Comparison of ENCODE assay signal across 9 cellular contexts in the genomic region with DNA sequence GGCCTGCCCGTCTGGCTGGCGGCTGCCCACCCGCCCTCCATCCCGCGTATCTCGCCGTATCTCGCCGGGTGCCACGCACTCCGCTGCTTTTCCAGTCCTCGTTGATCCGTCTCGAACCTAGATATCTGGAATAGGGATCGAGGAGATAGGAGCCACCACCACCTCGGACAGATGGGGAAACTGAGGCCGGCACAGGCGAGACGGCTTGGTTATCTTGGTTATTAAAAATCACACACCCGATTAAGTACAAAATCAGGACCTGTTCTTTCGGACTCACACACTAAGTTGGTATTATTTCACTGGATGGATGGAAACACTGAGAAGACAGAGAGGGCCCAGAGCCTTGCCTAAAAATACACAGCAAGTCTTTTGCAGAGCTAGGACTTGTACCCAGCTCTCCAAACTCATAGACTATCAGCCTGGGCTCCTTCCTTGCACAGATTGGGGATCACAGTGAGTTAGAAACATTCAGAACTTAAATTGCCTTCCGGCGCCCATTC. TPM values are rescaled to one million over a fixed set of nuclear protein-coding genes. Genes with fewer than 3 reads are reported as not detected.
DNase-seq lines count a peak whose midpoint lies in the region; ATAC-seq and TF ChIP-seq lines count a peak whose summit lies in the region.
"Had no signal": no experiment of that assay in that cellular context is flagged by ENCODE, and none has a peak within 500 bp of the region (broad histone marks: within the 10 kb centered on the region; RNA-seq: fewer than 3 reads in every experiment).

No MANE protein-coding gene starts in this region.

- POLR2A ChIA-PET in HEK293T (lab: Yijun Ruan, JAX), result interaction anchor here (1.3 to 2.2 kb wide), 7 partner anchors 8 to 127 kb away, joined by 4 to 12 read pairs (median 6); no protein-coding TSS in a partner anchor

- H3K4me3 ChIP-seq in right atrium auricular region, result peak overlapping the region; percentile 78 to 85
- H3K4me3 ChIP-seq in astrocyte of the spinal cord (ENCODE audit: low read depth, low read length), result peak overlapping the region; percentile 78
- H3K4me3 ChIP-seq in lung, result peak overlapping the region; percentile 68
- H3K4me3 ChIP-seq in upper lobe of right lung, result peak overlapping the region; percentile 76

- no peaks in the 10 kb centered on the region for H3K27me3 ChIP-seq in right atrium auricular region
- H3K27me3 ChIP-seq in lung (ENCODE audit: control insufficient read depth, insufficient read depth), result no peaks in the 10 kb centered on the region
- H3K27me3 ChIP-seq in upper lobe of right lung, result no peaks in the 10 kb centered on the region

- whole genome bisulfite sequencing in lung, 2 donors, result 14% methylated on average over 23 of the region's 23 CpGs

- DNase-seq in right atrium auricular region (ENCODE audit: low spot score) (no peak), left ventricle myocardium superior (no peak), astrocyte of the spinal cord (ENCODE audit: low read depth, low spot score) (peak; percentile 9), lung (ENCODE audit: low spot score) (no peak), upper lobe of right lung (no peak), NOMO-1 (lab: John Stamatoyannopoulos, UW; ENCODE audit: unreplicated experiment in 2 of 2) (no peak), HEK293T (ENCODE audit: extremely low spot score) (no peak)

- intact Hi-C loops in left ventricle myocardium superior (cut with micrococcal nuclease) (no loop called here), upper lobe of right lung (cut with DNase I) (loop anchor here (10.0 kb wide), 1 partner anchor 326 kb away; no protein-coding TSS in a partner anchor)

- H3K36me3 ChIP-seq in right atrium auricular region (no peaks in the 10 kb centered on the region), lung (ENCODE audit: control insufficient read depth in 2 of 2, insufficient read depth in 2 of 2, low read length in 2 of 2) (no peaks in the 10 kb centered on the region), upper lobe of right lung (no peaks in the 10 kb centered on the region)

- no peaks in the 10 kb centered on the region for H3K9me3 ChIP-seq in right atrium auricular region
- no peaks in the 10 kb centered on the region for H3K9me3 ChIP-seq in lung (ENCODE audit: control insufficient read depth in 2 of 2, insufficient read depth in 1 of 2, low read length in 1 of 2)
- H3K9me3 ChIP-seq in upper lobe of right lung, result no peaks in the 10 kb centered on the region

- no peak for ATAC-seq in left ventricle myocardium superior
- ATAC-seq in lung (ENCODE audit: insufficient read depth, low FRiP score), result no peak
- no peak for ATAC-seq in upper lobe of right lung
- ATAC-seq in HG02588 (IDR thresholded peaks at IDR 0.05; ENCODE audit: unreplicated experiment), result no peak

- in situ Hi-C loops in astrocyte of the spinal cord (cut with HindIII; ENCODE audit: low sequenced_read_pairs), result no loop called here

- CTCF ChIA-PET in HEK293T (lab: Yijun Ruan, JAX), result interaction anchor here (0.8 to 3.6 kb wide), 8 partner anchors 11 to 127 kb away, joined by 3 to 40 read pairs (median 8); no protein-coding TSS in a partner anchor

- TF ChIP-seq CTCF in right atrium auricular region (IDR thresholded peaks at IDR 0.05) (no peak), astrocyte of the spinal cord (IDR thresholded peaks at IDR 0.05; ENCODE audit: low read depth, low read length) (no peak), lung (IDR thresholded peaks at IDR 0.05; ENCODE audit: control extremely low read depth, extremely low read depth) (no peak), upper lobe of right lung (IDR thresholded peaks at IDR 0.05) (no peak)

- H3K4me1 ChIP-seq in right atrium auricular region (peaks cover 0 to 19% of the 10 kb centered on the region in 2 donors), lung (ENCODE audit: control insufficient read depth in 2 of 2, insufficient read depth in 2 of 2, low read length in 2 of 2) (peaks cover 5 to 9% of the 10 kb centered on the region in 2 donors), upper lobe of right lung (peaks cover 10% of the 10 kb centered on the region)

- peak overlapping the region; percentile 76 to 88 for H3K27ac ChIP-seq in right atrium auricular region
- H3K27ac ChIP-seq in lung (ENCODE audit: low read depth in 1 of 2, low read length in 1 of 2), result peak overlapping the region; percentile 79 to 84
- peak overlapping the region; percentile 96 for H3K27ac ChIP-seq in upper lobe of right lung

TF ChIP-seq in HEK293T, 16 proteins besides CTCF, POLR2A, EP300 and RAD21:
- TF ChIP-seq TARDBP (IDR thresholded peaks at IDR 0.05), result no peak

RNA-seq across cellular contexts. Expression of gene SLC26A2, which starts 0.7 kb away (rescaled TPM):
- total RNA-seq in right atrium auricular region, result 10 to 100 TPM in 1 of 2 donors, 1 to 10 TPM in 1; 7.2 to 12.0 TPM
- total RNA-seq in left ventricle myocardium superior, result 3.2 TPM
- total RNA-seq in lung, result 10 to 100 TPM; 21.2 to 25.6 TPM
- polyA plus RNA-seq in lung, result 1 to 10 TPM; 5.8 to 7.1 TPM
- 18.9 TPM for total RNA-seq in upper lobe of right lung

RNA-seq across cellular contexts. Expression of gene PDE6A, which starts 16.6 kb away (rescaled TPM):
- total RNA-seq in right atrium auricular region, result under 1 TPM in 1 of 2 donors, not detected in 1; 0.08 TPM
- total RNA-seq in left ventricle myocardium superior, result 0.05 TPM
- under 1 TPM in 1 of 2 donors, not detected in 1; 0.06 TPM for total RNA-seq in lung
- polyA plus RNA-seq in lung, result under 1 TPM; 0.03 to 0.06 TPM
- 0.09 TPM for total RNA-seq in upper lobe of right lung
- total RNA-seq: glomerular endothelial cell had no signal

RNA-seq across cellular contexts. Expression of gene TIGD6, which starts 39.2 kb away (rescaled TPM):
- total RNA-seq in right atrium auricular region (1 to 10 TPM; 1.6 to 2.3 TPM), left ventricle myocardium superior (1.9 TPM), lung (1 to 10 TPM; 4.5 to 5.0 TPM), upper lobe of right lung (4.0 TPM)
- polyA plus RNA-seq in lung, result 1 to 10 TPM; 3.0 to 3.9 TPM

RNA-seq across cellular contexts. Expression of gene HMGXB3, which starts 39.3 kb away (rescaled TPM):
- total RNA-seq in right atrium auricular region (10 to 100 TPM; 18.4 to 21.1 TPM), left ventricle myocardium superior (14.2 TPM), lung (10 to 100 TPM; 39.1 to 42.3 TPM), upper lobe of right lung (33.7 TPM)
- 10 to 100 TPM; 22.3 to 22.6 TPM for polyA plus RNA-seq in lung
